15 cellular contexts compared by ENCODE assay signal in genomic region chr12:98799411-98799810, GRCh38.
A peak's percentile ranks its signal among the peaks of the same experiment; 100 is the strongest.
DNase-seq lines count a peak whose midpoint lies in the region; ATAC-seq and TF ChIP-seq lines count a peak whose summit lies in the region.
"Had no signal": no experiment of that assay in that cellular context is flagged by ENCODE, and none has a peak within 500 bp of the region (broad histone marks: within the 10 kb centered on the region; RNA-seq: fewer than 3 reads in every experiment).

No MANE protein-coding gene starts in this region.

- no peak overlapping the region for H3K27ac ChIP-seq in GM23338 (ENCODE audit: low read depth)
- H3K27ac ChIP-seq: BLaER1 had no signal

- H2AFZ ChIP-seq in GM23338: no peak overlapping the region; the same call in 1 of the 2 replicates

- H3K9me3 Mint-ChIP-seq in GM23338 (no peaks in the 10 kb centered on the region), WTC11 (no peaks in the 10 kb centered on the region)
- H3K9me3 Mint-ChIP-seq: CD8-positive, alpha-beta T cell had no signal

- H3K4me1 ChIP-seq in GM23338 (ENCODE audit: insufficient read depth): no peaks in the 10 kb centered on the region
- H3K4me1 ChIP-seq: BLaER1 had no signal

- H3K4me3 Mint-ChIP-seq in GM23338 (no peak overlapping the region), WTC11 (no peak overlapping the region)
- H3K4me3 Mint-ChIP-seq: CD8-positive, alpha-beta T cell had no signal

- H4K20me1 ChIP-seq in GM23338 (replicated peaks; ENCODE audit: insufficient read depth): no peaks in the 10 kb centered on the region
- H4K20me1 ChIP-seq: BLaER1 had no signal

- H3K27me3 Mint-ChIP-seq in GM23338 (ENCODE audit: insufficient read depth, low read depth, poor library complexity) (no peaks in the 10 kb centered on the region), WTC11 (ENCODE audit: low read depth) (no peaks in the 10 kb centered on the region)

- no peaks in the 10 kb centered on the region for H3K36me3 Mint-ChIP-seq in GM23338 (ENCODE audit: low read depth)
- H3K36me3 Mint-ChIP-seq in WTC11: no peaks in the 10 kb centered on the region
- H3K36me3 Mint-ChIP-seq: CD8-positive, alpha-beta T cell had no signal

- no peaks in the 10 kb centered on the region for H3K9me2 ChIP-seq in GM23338 (ENCODE audit: insufficient read depth)

- H3K36me3 ChIP-seq in GM23338 (ENCODE audit: insufficient read depth): no peaks in the 10 kb centered on the region
- H3K36me3 ChIP-seq: BLaER1 had no signal

- TF ChIP-seq CTCF in GM23338 (conservative IDR thresholded peaks at IDR 0.05; ENCODE audit: low read depth in 2 of 2): peak in 1 of 2 experiments; percentile 55; a peak in 2 of 4 replicates
- no peak for TF ChIP-seq CTCF in WTC11 (IDR thresholded peaks at IDR 0.05)
- no peak for TF ChIP-seq CTCF in omental fat pad (IDR thresholded peaks at IDR 0.05)

- H3K4me1 Mint-ChIP-seq in GM23338: peaks cover 18% of the 10 kb centered on the region
- peaks cover 6% of the 10 kb centered on the region for H3K4me1 Mint-ChIP-seq in WTC11

- H3K27me3 ChIP-seq in GM23338 (ENCODE audit: insufficient read depth): no peaks in the 10 kb centered on the region
- H3K27me3 ChIP-seq: BLaER1 had no signal

- H3K79me2 ChIP-seq in GM23338 (replicated peaks; ENCODE audit: insufficient read depth): no peaks in the 10 kb centered on the region

- CTCF ChIA-PET in WTC11 (lab: Charles Lee): interaction anchor here (0.6 to 1.5 kb wide), 14 partner anchors 17 to 1046 kb away, joined by 3 to 5 read pairs (median 4); no protein-coding TSS in a partner anchor

- H3K4me3 ChIP-seq in GM23338: no peak overlapping the region
- H3K4me3 ChIP-seq: BLaER1 had no signal

- peak in 2 of 3 experiments; percentile 31 to 61 for DNase-seq in NCI-H1417 (lab: John Stamatoyannopoulos, UW)
- no peak for DNase-seq in NCI-H1417 treated with DMSO at 0.1 percent for 48 hours (lab: John Stamatoyannopoulos, UW)
- DNase-seq in GM23338 (ENCODE audit: low spot score): peak; percentile 56
- DNase-seq in NCI-H2227 (lab: John Stamatoyannopoulos, UW; ENCODE audit: unreplicated experiment): peak; percentile 82
- DNase-seq in WTC11 (ENCODE audit: low spot score): no peak
- DNase-seq in omental fat pad (ENCODE audit: low spot score): no peak
- no peak for DNase-seq in effector CD8-positive, alpha-beta T cell (lab: John Stamatoyannopoulos, UW)
- no peak for DNase-seq in ecto neural progenitor cell (ENCODE audit: low spot score)
- DNase-seq: 8988T; CD8-positive, alpha-beta T cell; DMS79 treated with DMSO at 0.1 percent for 48 hours; KG1; NCI-H1694; NCI-H526 had no signal

- H3K27ac Mint-ChIP-seq in GM23338 (no peak overlapping the region), WTC11 (no peak overlapping the region)
- H3K27ac Mint-ChIP-seq: CD8-positive, alpha-beta T cell had no signal

- H3K4me2 ChIP-seq in GM23338: no peak overlapping the region
- H3K4me2 ChIP-seq: BLaER1 had no signal

- peak; percentile 83 for ATAC-seq in GM23338
- ATAC-seq in WTC11: peak; percentile 69
- ATAC-seq in omental fat pad (ENCODE audit: low FRiP score): no peak
- ATAC-seq: CD8-positive, alpha-beta T cell had no signal

- no peaks in the 10 kb centered on the region for H3F3A ChIP-seq in GM23338 (replicated peaks; ENCODE audit: low read depth)

- POLR2A ChIA-PET in WTC11 (lab: Charles Lee): no interaction called here

TF ChIP-seq in GM23338, 12 proteins besides CTCF, POLR2A, EP300 and RAD21:
- TF ChIP-seq CREB1 (CRISPR knock-in tag; IDR thresholded peaks at IDR 0.05; ENCODE audit: low read depth): no peak
- no peak for TF ChIP-seq POLR2AphosphoS5 (IDR thresholded peaks at IDR 0.05; ENCODE audit: low read depth)
- TF ChIP-seq ZNF114 (CRISPR knock-in tag; IDR thresholded peaks at IDR 0.05): no peak
- TF ChIP-seq ZNF331 (CRISPR knock-in tag; IDR thresholded peaks at IDR 0.05; ENCODE audit: low read depth): no peak
- TF ChIP-seq EZH2 (IDR thresholded peaks at IDR 0.05; ENCODE audit: low read depth, unreplicated experiment): no peak
- no peak for TF ChIP-seq JUNB (IDR thresholded peaks at IDR 0.05; ENCODE audit: unreplicated experiment)
- TF ChIP-seq ETS1 (IDR thresholded peaks at IDR 0.05): no peak

TF ChIP-seq in WTC11, 78 proteins besides CTCF, POLR2A, EP300 and RAD21:
- TF ChIP-seq ZNF138 (CRISPR knock-in tag; conservative IDR thresholded peaks at IDR 0.05): no peak
- no peak for TF ChIP-seq PREB (CRISPR knock-in tag; IDR thresholded peaks at IDR 0.05; ENCODE audit: borderline replicate concordance)

Comparison
In these comparisons a context has a peak if more than half of its experiments do, and no peak if none do; other contexts are left out.
1. DNase-seq: peak in NCI-H1417 (2 of 3), GM23338 (single experiment) and NCI-H2227 (single experiment); none in NCI-H1417 treated with DMSO at 0.1 percent for 48 hours (single experiment), WTC11 (single experiment), omental fat pad (single experiment), effector CD8-positive, alpha-beta T cell (single experiment) and ecto neural progenitor cell (single experiment).